ENCODE assay signal across 8 cellular contexts in genomic region chr5:42950466-42951168, GRCh38.
A peak's percentile ranks its signal among the peaks of the same experiment; 100 is the strongest.
DNase-seq lines count a peak whose midpoint lies in the region; ATAC-seq and TF ChIP-seq lines count a peak whose summit lies in the region.

No MANE protein-coding gene starts in this region.

- peak overlapping the region; percentile 84 for H3K27ac Mint-ChIP-seq in activated naive CD4-positive, alpha-beta T cell treated with anti-CD3 and anti-CD28 coated beads for 36 hours
- no peak overlapping the region for H3K27ac Mint-ChIP-seq in neural progenitor cell

- H3K36me3 ChIP-seq in SJSA1 (no peaks in the 10 kb centered on the region; the same call in 1 of the 2 replicates), neural progenitor cell (no peaks in the 10 kb centered on the region)

- H3K4me1 Mint-ChIP-seq in activated naive CD4-positive, alpha-beta T cell treated with anti-CD3 and anti-CD28 coated beads for 36 hours (ENCODE audit: low read depth), result peaks cover 9% of the 10 kb centered on the region
- no peaks in the 10 kb centered on the region for H3K4me1 Mint-ChIP-seq in neural progenitor cell

- H3K4me3 Mint-ChIP-seq in activated naive CD4-positive, alpha-beta T cell treated with anti-CD3 and anti-CD28 coated beads for 36 hours, result peak overlapping the region; percentile 87
- H3K4me3 Mint-ChIP-seq in neural progenitor cell, result no peak overlapping the region

- H3F3A ChIP-seq in neural progenitor cell (ENCODE audit: low read depth), result no peaks in the 10 kb centered on the region

- peaks cover 14% of the 10 kb centered on the region for H3K9me3 Mint-ChIP-seq in activated naive CD4-positive, alpha-beta T cell treated with anti-CD3 and anti-CD28 coated beads for 36 hours
- H3K9me3 Mint-ChIP-seq in neural progenitor cell, result peaks cover 30% of the 10 kb centered on the region

- no peak overlapping the region for H2AFZ ChIP-seq in neural progenitor cell (replicated peaks)

- no peak overlapping the region for H3K4me2 ChIP-seq in neural progenitor cell

- H3K9me3 ChIP-seq in SJSA1 (replicated peaks), result peaks cover 30% of the 10 kb centered on the region
- H3K9me3 ChIP-seq in neural progenitor cell (ENCODE audit: low read depth), result no peaks in the 10 kb centered on the region

- peak; percentile 71 for DNase-seq in COLO829 (ENCODE audit: low spot score)
- peak; percentile 98 for DNase-seq in HPDE6-E6E7 (ENCODE audit: extremely low spot score)
- peak; percentile 88 to 94 for DNase-seq in SJSA1 (ENCODE audit: low read depth in 1 of 2, low spot score in 2 of 2)
- peak; percentile 83 for DNase-seq in activated naive CD4-positive, alpha-beta T cell treated with anti-CD3 and anti-CD28 coated beads for 36 hours
- DNase-seq in Right ventricle myocardium inferior (ENCODE audit: missing footprints), result peak; percentile 73
- DNase-seq in skeletal muscle cell (ENCODE audit: low read depth), result peak; percentile 99
- no peak for DNase-seq in neural progenitor cell (ENCODE audit: low spot score)

- no peak overlapping the region for H3K9ac ChIP-seq in neural progenitor cell

- H3K36me3 Mint-ChIP-seq in activated naive CD4-positive, alpha-beta T cell treated with anti-CD3 and anti-CD28 coated beads for 36 hours (ENCODE audit: low read depth), result peaks cover 11% of the 10 kb centered on the region
- no peaks in the 10 kb centered on the region for H3K36me3 Mint-ChIP-seq in neural progenitor cell

- no peaks in the 10 kb centered on the region for H3K27me3 Mint-ChIP-seq in activated naive CD4-positive, alpha-beta T cell treated with anti-CD3 and anti-CD28 coated beads for 36 hours (ENCODE audit: low read depth)
- peaks cover 4% of the 10 kb centered on the region for H3K27me3 Mint-ChIP-seq in neural progenitor cell (ENCODE audit: insufficient read depth, low read depth)

- TF ChIP-seq CTCF in neural progenitor cell (IDR thresholded peaks at IDR 0.05), result no peak

- H3K27ac ChIP-seq in SJSA1 (peak overlapping the region; percentile 93), neural progenitor cell (no peak overlapping the region)

- no peaks in the 10 kb centered on the region for H3K27me3 ChIP-seq in SJSA1 (replicated peaks)
- no peaks in the 10 kb centered on the region for H3K27me3 ChIP-seq in neural progenitor cell

- H3K4me1 ChIP-seq in SJSA1 (replicated peaks) (peaks cover 14% of the 10 kb centered on the region), neural progenitor cell (no peaks in the 10 kb centered on the region)

- no peaks in the 10 kb centered on the region for H4K20me1 ChIP-seq in neural progenitor cell (ENCODE audit: low read depth)

- intact Hi-C loops in activated naive CD4-positive, alpha-beta T cell treated with anti-CD3 and anti-CD28 coated beads for 36 hours (cut with micrococcal nuclease), result loop anchor here (1.0 to 10.0 kb wide), 13 partner anchors 19 to 604 kb away; partner anchors contain the start of genes ANXA2R, CCDC152, PAIP1 and ZNF131
- intact Hi-C loops in Right ventricle myocardium inferior (cut with DNase I), result loop anchor here (1.0 to 2.0 kb wide), 2 partner anchors 44 to 91 kb away; no protein-coding TSS in a partner anchor

- H3K79me2 ChIP-seq in neural progenitor cell (ENCODE audit: low read depth), result no peaks in the 10 kb centered on the region

- CTCF ChIA-PET in activated naive CD4-positive, alpha-beta T cell treated with anti-CD3 and anti-CD28 coated beads for 36 hours (lab: Charles Lee), result interaction anchor here (1.0 to 4.3 kb wide), 11 partner anchors 34 to 174 kb away, joined by 3 to 32 read pairs (median 6); no protein-coding TSS in a partner anchor

- H3K4me3 ChIP-seq in SJSA1, result peak overlapping the region; percentile 23
- peak overlapping the region; percentile 58 for H3K4me3 ChIP-seq in skeletal muscle cell (ENCODE audit: low read depth, low read length)
- H3K4me3 ChIP-seq in neural progenitor cell, result no peak overlapping the region

- peak; percentile 41 for ATAC-seq in GM19467 (IDR thresholded peaks at IDR 0.05; ENCODE audit: unreplicated experiment)
- ATAC-seq in Right ventricle myocardium inferior, result peak; percentile 77
